10 cellular contexts compared by ENCODE assay signal in genomic region chr2:66555511-66556324, GRCh38.
DNase-seq lines count a peak whose midpoint lies in the region; ATAC-seq and TF ChIP-seq lines count a peak whose summit lies in the region.
"Had no signal": no experiment of that assay in that cellular context is flagged by ENCODE, and none has a peak within 500 bp of the region (broad histone marks: within the 10 kb centered on the region; RNA-seq: fewer than 3 reads in every experiment).

No MANE protein-coding gene starts in this region.

- H3K9me3 Mint-ChIP-seq in natural killer cell, result no peaks in the 10 kb centered on the region

- H3K4me3 Mint-ChIP-seq in natural killer cell, result peak overlapping the region; percentile 82

- TF ChIP-seq CTCF in epithelial cell of esophagus (IDR thresholded peaks at IDR 0.05; ENCODE audit: insufficient read depth, low read depth, low read length, missing control alignments) (no peak), natural killer cell (IDR thresholded peaks at IDR 0.05) (no peak)

- no peaks in the 10 kb centered on the region for H3K79me2 ChIP-seq in ACC112 (ENCODE audit: control insufficient read depth, insufficient read depth, low read length, unreplicated experiment)

- peak overlapping the region; percentile 37 to 39 for H3K27ac Mint-ChIP-seq in natural killer cell
- H3K27ac Mint-ChIP-seq: CD4-positive, alpha-beta memory T cell had no signal

- no peaks in the 10 kb centered on the region for H3K27me3 ChIP-seq in ACC112 (ENCODE audit: insufficient read depth, low read length)
- no peaks in the 10 kb centered on the region for H3K27me3 ChIP-seq in effector memory CD4-positive, alpha-beta T cell (replicated peaks; ENCODE audit: control insufficient read depth, insufficient read depth, low read length, poor library complexity, severe bottlenecking)
- H3K27me3 ChIP-seq: Peyer's patch had no signal

- no peak overlapping the region for H3K27ac ChIP-seq in ACC112 (ENCODE audit: low read depth, low read length)
- H3K27ac ChIP-seq in effector memory CD4-positive, alpha-beta T cell (ENCODE audit: insufficient read depth, low read length, poor library complexity, severe bottlenecking), result no peak overlapping the region

- H3K36me3 Mint-ChIP-seq in natural killer cell, result no peaks in the 10 kb centered on the region
- H3K36me3 Mint-ChIP-seq: CD4-positive, alpha-beta memory T cell had no signal

- H2AFZ ChIP-seq in ACC112 (ENCODE audit: low read length, unreplicated experiment), result peak overlapping the region; percentile 31

- DNase-seq in NCI-H2227 treated with DMSO at 0.1 percent for 48 hours (lab: John Stamatoyannopoulos, UW), result peak; percentile 80
- DNase-seq in epithelial cell of esophagus (ENCODE audit: low read depth), result peak; percentile 90
- no peak for DNase-seq in natural killer cell
- DNase-seq in A172 (ENCODE audit: low spot score), result no peak
- DNase-seq in effector memory CD4-positive, alpha-beta T cell, result no peak
- no peak for DNase-seq in ecto neural progenitor cell (ENCODE audit: low spot score)
- DNase-seq: CD4-positive, alpha-beta memory T cell; Peyer's patch had no signal

- H3K4me3 ChIP-seq in ACC112 (ENCODE audit: low read depth, low read length) (peak overlapping the region; percentile 8; the same call in 1 of the 2 replicates), epithelial cell of esophagus (ENCODE audit: low read length) (no peak overlapping the region)
- H3K4me3 ChIP-seq in effector memory CD4-positive, alpha-beta T cell (ENCODE audit: insufficient read depth, low read depth, low read length, poor library complexity, severe bottlenecking), result no peak overlapping the region
- H3K4me3 ChIP-seq: Peyer's patch had no signal

- H3K36me3 ChIP-seq in ACC112 (ENCODE audit: insufficient read depth, low read length), result no peaks in the 10 kb centered on the region
- H3K36me3 ChIP-seq in effector memory CD4-positive, alpha-beta T cell (ENCODE audit: control insufficient read depth, insufficient read depth, low read length), result no peaks in the 10 kb centered on the region
- H3K36me3 ChIP-seq: Peyer's patch had no signal

- peaks cover 13 to 17% of the 10 kb centered on the region in 2 donors for H3K4me1 Mint-ChIP-seq in natural killer cell
- H3K4me1 Mint-ChIP-seq: CD4-positive, alpha-beta memory T cell had no signal

- peak in 2 of 3 donors; percentile 52 to 59 for ATAC-seq in natural killer cell
- no peak for ATAC-seq in HG02884 (IDR thresholded peaks at IDR 0.05; ENCODE audit: unreplicated experiment)

- H3K9me3 ChIP-seq in effector memory CD4-positive, alpha-beta T cell (ENCODE audit: control insufficient read depth, low read length), result no peaks in the 10 kb centered on the region
- H3K9me3 ChIP-seq: Peyer's patch had no signal

- H3K27me3 Mint-ChIP-seq in natural killer cell (ENCODE audit: low read depth in 2 of 2), result peaks cover 3 to 7% of the 10 kb centered on the region in 2 donors

- H3K4me1 ChIP-seq in ACC112 (ENCODE audit: control insufficient read depth, insufficient read depth, low read length, unreplicated experiment), result no peaks in the 10 kb centered on the region
- H3K4me1 ChIP-seq in effector memory CD4-positive, alpha-beta T cell (ENCODE audit: control insufficient read depth, insufficient read depth, low read length, poor library complexity, severe bottlenecking), result no peaks in the 10 kb centered on the region

- intact Hi-C loops in natural killer cell (cut with micrococcal nuclease), result no loop called here

Comparison
In these comparisons a context has a peak if more than half of its experiments do, and no peak if none do; other contexts are left out.
1. DNase-seq: peak in NCI-H2227 treated with DMSO at 0.1 percent for 48 hours (single experiment) and epithelial cell of esophagus (single experiment); none in natural killer cell (single experiment), A172 (single experiment), effector memory CD4-positive, alpha-beta T cell (0 of 3) and ecto neural progenitor cell (single experiment).